In genomic region chr17:7702776-7703175, GRCh38 we compare ENCODE assay signal across 1 cellular context.
TF ChIP-seq lines count a peak whose summit lies in the region.

No MANE protein-coding gene starts in this region.

TF ChIP-seq in endothelial cell of umbilical vein, 7 proteins besides CTCF, POLR2A, EP300 and RAD21:
- TF ChIP-seq EZH2 (IDR thresholded peaks at IDR 0.05; ENCODE audit: borderline replicate concordance, low read depth, low read length, severe bottlenecking) (no peak), JUN (IDR thresholded peaks at IDR 0.05; ENCODE audit: borderline replicate concordance, insufficient read depth, insufficient read length, low read depth) (no peak), MYC (IDR thresholded peaks at IDR 0.05; ENCODE audit: low read depth, low read length) (no peak), GATA2 (IDR thresholded peaks at IDR 0.05; ENCODE audit: insufficient read depth, insufficient read length, low read depth, low read length) (no peak), FOS (IDR thresholded peaks at IDR 0.05; ENCODE audit: borderline replicate concordance, insufficient read depth, low read length) (no peak), MAX (IDR thresholded peaks at IDR 0.05; ENCODE audit: insufficient read depth, insufficient read length) (no peak), POLR2AphosphoS5 (IDR thresholded peaks at IDR 0.05; ENCODE audit: insufficient read depth, low read depth, low read length) (no peak)
TF ChIP-seq in endothelial cell of umbilical vein: peak in this region for 0.
